In genomic region chr1:82565146-82565545, GRCh38 we compare ENCODE assay signal across 10 cellular contexts.
DNase-seq lines count a peak whose midpoint lies in the region; ATAC-seq, FAIRE-seq and TF ChIP-seq lines count a peak whose summit lies in the region.
"Had no signal": no experiment of that assay in that cellular context is flagged by ENCODE, and none has a peak within 500 bp of the region (broad histone marks: within the 10 kb centered on the region; RNA-seq: fewer than 3 reads in every experiment).

No MANE protein-coding gene starts in this region.

- ATAC-seq in HG03025 (IDR thresholded peaks at IDR 0.05; ENCODE audit: low FRiP score, unreplicated experiment): no peak

- in situ Hi-C loops in G401 (cut with HindIII; ENCODE audit: low sequenced_read_pairs): no loop called here

- peak in 2 of 3 donors; percentile 31 to 35 for TF ChIP-seq CTCF in breast epithelium (IDR thresholded peaks at IDR 0.05)

- intact Hi-C loops in breast epithelium (cut with DNase I; ENCODE audit: low total_unique reads): no loop called here

- TF ChIP-seq POLR2A in breast epithelium (IDR thresholded peaks at IDR 0.05): no peak

- no peaks in the 10 kb centered on the region for H3K9me3 ChIP-seq in breast epithelium
- H3K9me3 ChIP-seq: psoas muscle had no signal

- peak overlapping the region; percentile 46 to 62 for H3K27ac ChIP-seq in breast epithelium
- H3K27ac ChIP-seq: 22Rv1, psoas muscle had no signal

- DNase-seq in DMS53 (lab: John Stamatoyannopoulos, UW) (peak; percentile 13), DMS53 treated with DMSO at 0.1 percent for 48 hours (lab: John Stamatoyannopoulos, UW; ENCODE audit: unreplicated experiment) (no peak), breast epithelium (ENCODE audit: low spot score in 2 of 2) (peak in 1 of 2 donors; percentile 30), islet precursor cell (peak; percentile 88), urothelium cell line (ENCODE audit: low spot score) (peak; percentile 70), NCI-H2107 treated with DMSO at 0.1 percent for 48 hours (lab: John Stamatoyannopoulos, UW; ENCODE audit: unreplicated experiment) (no peak), G401 (ENCODE audit: low spot score) (no peak)
- DNase-seq: psoas muscle had no signal

- no peaks in the 10 kb centered on the region for H3K27me3 ChIP-seq in breast epithelium

- H3K36me3 ChIP-seq in breast epithelium: no peaks in the 10 kb centered on the region

- no peak overlapping the region for H3K4me3 ChIP-seq in breast epithelium
- H3K4me3 ChIP-seq: psoas muscle had no signal

- FAIRE-seq in urothelium cell line (lab: Jason Lieb, UNC): peak; percentile 61

- H3K4me1 ChIP-seq in breast epithelium: no peaks in the 10 kb centered on the region
- H3K4me1 ChIP-seq: psoas muscle had no signal

Comparison
In these comparisons a context has a peak if more than half of its experiments do, and no peak if none do; other contexts are left out.
1. DNase-seq: peak in DMS53 (single experiment), islet precursor cell (single experiment) and urothelium cell line (single experiment); none in DMS53 treated with DMSO at 0.1 percent for 48 hours (single experiment), NCI-H2107 treated with DMSO at 0.1 percent for 48 hours (single experiment) and G401 (single experiment).